ENCODE assay signal across 25 cellular contexts in the genomic region with DNA sequence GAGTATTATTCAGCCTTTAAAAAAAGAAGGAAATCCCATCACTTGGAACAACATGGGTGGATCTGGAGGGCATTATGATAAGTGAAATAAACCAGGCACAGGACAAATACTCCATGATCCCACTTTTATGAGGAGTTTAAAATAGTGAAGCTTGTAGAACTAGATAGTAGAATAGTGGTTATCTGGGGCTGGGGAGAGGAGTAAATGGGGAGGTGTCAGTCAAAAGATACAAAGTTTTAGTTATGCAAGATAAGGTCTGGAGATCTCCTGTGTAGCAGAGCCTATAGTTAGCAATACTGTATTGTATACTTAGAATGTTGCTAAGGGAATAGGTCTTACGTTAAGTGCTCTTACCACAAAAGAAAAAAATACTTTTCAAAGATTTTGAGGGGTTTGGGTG.
DNase-seq lines count a peak whose midpoint lies in the region; ATAC-seq and TF ChIP-seq lines count a peak whose summit lies in the region.
"Had no signal": no experiment of that assay in that cellular context is flagged by ENCODE, and none has a peak within 500 bp of the region (broad histone marks: within the 10 kb centered on the region; RNA-seq: fewer than 3 reads in every experiment).

No MANE protein-coding gene starts in this region.

- no peak overlapping the region for H3K27ac ChIP-seq in CD4-positive, alpha-beta memory T cell (ENCODE audit: low read depth, low read length)
- H3K27ac ChIP-seq in ectodermal cell (ENCODE audit: insufficient read depth, low read depth, low read length, poor library complexity, severe bottlenecking) (peak overlapping the region; percentile 42), lower lobe of right lung (no peak overlapping the region)
- H3K27ac ChIP-seq: C4-2B, esophagus squamous epithelium, suprapubic skin had no signal

- POLR2A ChIA-PET in CD4-positive, alpha-beta memory T cell (lab: Charles Lee; ENCODE audit: partially characterized antibody) = no interaction called here
- POLR2A ChIA-PET in naive thymus-derived CD8-positive, alpha-beta T cell (lab: Charles Lee) = no interaction called here

- CTCF ChIA-PET in CD4-positive, alpha-beta memory T cell (lab: Charles Lee; ENCODE audit: partially characterized antibody) = interaction anchor here (3.7 to 3.8 kb wide), 2 partner anchors 102 to 452 kb away, joined by 40 to 41 read pairs; no protein-coding TSS in a partner anchor

- peaks cover 17% of the 10 kb centered on the region for H3K4me1 ChIP-seq in CD4-positive, alpha-beta memory T cell (ENCODE audit: insufficient read depth, low read length)
- H3K4me1 ChIP-seq in ectodermal cell (ENCODE audit: control insufficient read depth, insufficient read depth, low read length) = peaks cover 18% of the 10 kb centered on the region
- H3K4me1 ChIP-seq in lower lobe of right lung = peaks cover 25% of the 10 kb centered on the region

- no peak for ATAC-seq in naive thymus-derived CD8-positive, alpha-beta T cell
- ATAC-seq in lower lobe of right lung = no peak
- no peak for ATAC-seq in GM19463 (IDR thresholded peaks at IDR 0.05; ENCODE audit: unreplicated experiment)
- ATAC-seq: activated CD4-positive, alpha-beta T cell treated with anti-CD3 and anti-CD28 coated beads for 36 hours; activated CD8-positive, alpha-beta T cell treated with anti-CD3 and anti-CD28 coated beads, Interleukin-2, amount 10 ng/mL, durations not matched to agents 7 days and 5 days had no signal

- no peaks in the 10 kb centered on the region for H3K27me3 ChIP-seq in CD4-positive, alpha-beta memory T cell (ENCODE audit: insufficient read depth, low read length)
- no peaks in the 10 kb centered on the region for H3K27me3 ChIP-seq in ectodermal cell (ENCODE audit: control insufficient read depth, insufficient read depth, low read length, poor library complexity, severe bottlenecking)
- H3K27me3 ChIP-seq in lower lobe of right lung (ENCODE audit: low read depth) = no peaks in the 10 kb centered on the region
- H3K27me3 ChIP-seq: esophagus squamous epithelium, MG63, right lobe of liver, suprapubic skin had no signal

- H3K4me3 Mint-ChIP-seq in CD4-positive, alpha-beta memory T cell = no peak overlapping the region
- H3K4me3 Mint-ChIP-seq in naive thymus-derived CD8-positive, alpha-beta T cell = no peak overlapping the region
- H3K4me3 Mint-ChIP-seq: activated CD4-positive, alpha-beta T cell treated with anti-CD3 and anti-CD28 coated beads for 36 hours; activated CD8-positive, alpha-beta T cell treated with anti-CD3 and anti-CD28 coated beads, Interleukin-2, amount 10 ng/mL, durations not matched to agents 7 days and 5 days; nephron progenitor cell; T-helper 1 cell treated with Interleukin-12 subunit alpha and Interleukin-12 subunit beta and Interleukin-4 antibody, amounts not matched to agents 30 μg/mL and 1 μg/mL, for 36 hours had no signal

- no peak for TF ChIP-seq CTCF in lower lobe of right lung (IDR thresholded peaks at IDR 0.05)

- peak overlapping the region in 5 of 7 donors; percentile 5 to 43 (median 11) for H3K27ac Mint-ChIP-seq in CD4-positive, alpha-beta memory T cell
- H3K27ac Mint-ChIP-seq in naive thymus-derived CD8-positive, alpha-beta T cell = peak overlapping the region in 7 of 10 donors; percentile 0 to 87 (median 11)
- H3K27ac Mint-ChIP-seq: activated CD4-positive, alpha-beta T cell treated with anti-CD3 and anti-CD28 coated beads for 36 hours; activated CD8-positive, alpha-beta T cell treated with anti-CD3 and anti-CD28 coated beads, Interleukin-2, amount 10 ng/mL, durations not matched to agents 7 days and 5 days; T-helper 1 cell treated with Interleukin-12 subunit alpha and Interleukin-12 subunit beta and Interleukin-4 antibody, amounts not matched to agents 30 μg/mL and 1 μg/mL, for 36 hours had no signal

- no peak for DNase-seq in CD4-positive, alpha-beta memory T cell
- DNase-seq in NCI-H226 (peak; percentile 38), lower lobe of right lung (no peak), NCI-H2081 (lab: John Stamatoyannopoulos, UW) (no peak)
- no peak for DNase-seq in naive thymus-derived CD8-positive, alpha-beta T cell
- DNase-seq in activated CD4-positive, alpha-beta T cell treated with anti-CD3 and anti-CD28 coated beads for 1 hour = no peak
- DNase-seq: activated CD4-positive, alpha-beta T cell treated with anti-CD3 and anti-CD28 coated beads for 36 hours; activated CD8-positive, alpha-beta T cell treated with anti-CD3 and anti-CD28 coated beads, Interleukin-2, amount 10 ng/mL, durations not matched to agents 7 days and 5 days; activated effector memory CD4-positive, alpha-beta T cell treated with anti-CD3 and anti-CD28 coated beads, Interleukin-2, amount 50 U/mL, for 16 hours; activated T-cell treated with anti-CD3 and anti-CD28 coated beads for 4 hours; DND-41; esophagus squamous epithelium; MG63; NCI-H2227 treated with DMSO at 0.1 percent for 48 hours; NCI-H69; nephron progenitor cell; right lobe of liver; stimulated activated CD4-positive, alpha-beta T cell treated with anti-CD3 and anti-CD28 coated beads, Interleukin-4, amount 100 ng/mL, for 4 hours; stimulated activated naive CD4-positive, alpha-beta T cell had no signal

- H3K27me3 Mint-ChIP-seq in CD4-positive, alpha-beta memory T cell = no peaks in the 10 kb centered on the region
- H3K27me3 Mint-ChIP-seq in naive thymus-derived CD8-positive, alpha-beta T cell = no peaks in the 10 kb centered on the region
- H3K27me3 Mint-ChIP-seq: activated CD4-positive, alpha-beta T cell treated with anti-CD3 and anti-CD28 coated beads for 36 hours had no signal

- WGBS in ectodermal cell, 2 experiments = 80% methylated on average over 1 of the region's 1 CpG; no CpG with 5 or more reads in 1 of the 2 experiments

- no peak overlapping the region for H3K4me3 ChIP-seq in CD4-positive, alpha-beta memory T cell (ENCODE audit: low read length in 2 of 2)
- H3K4me3 ChIP-seq in ectodermal cell (ENCODE audit: insufficient read depth, low read depth, low read length) = no peak overlapping the region
- H3K4me3 ChIP-seq in lower lobe of right lung = no peak overlapping the region
- H3K4me3 ChIP-seq: esophagus squamous epithelium, HAP-1, MG63, right lobe of liver, suprapubic skin had no signal

- H3K9me3 ChIP-seq in CD4-positive, alpha-beta memory T cell (ENCODE audit: control insufficient read depth in 1 of 2, low read length in 2 of 2) = no peaks in the 10 kb centered on the region
- H3K9me3 ChIP-seq in ectodermal cell (ENCODE audit: control insufficient read depth, low read length) (no peaks in the 10 kb centered on the region), lower lobe of right lung (no peaks in the 10 kb centered on the region)
- H3K9me3 ChIP-seq: esophagus squamous epithelium, HAP-1, MG63, right lobe of liver, suprapubic skin had no signal

- peaks cover 16 to 32% (median 23%) of the 10 kb centered on the region in 4 donors for H3K4me1 Mint-ChIP-seq in CD4-positive, alpha-beta memory T cell
- peaks cover 16 to 22% (median 18%) of the 10 kb centered on the region in 4 donors for H3K4me1 Mint-ChIP-seq in naive thymus-derived CD8-positive, alpha-beta T cell

- peaks cover 16% of the 10 kb centered on the region in 2 donors for H3K36me3 Mint-ChIP-seq in CD4-positive, alpha-beta memory T cell
- peaks cover 0 to 21% (median 6%) of the 10 kb centered on the region in 3 donors for H3K36me3 Mint-ChIP-seq in naive thymus-derived CD8-positive, alpha-beta T cell

- intact Hi-C loops in CD4-positive, alpha-beta memory T cell (cut with micrococcal nuclease) = no loop called here
- intact Hi-C loops in lower lobe of right lung (cut with DNase I) = no loop called here

- peaks cover 5% of the 10 kb centered on the region for H3K36me3 ChIP-seq in CD4-positive, alpha-beta memory T cell (ENCODE audit: insufficient read depth, low read length)
- H3K36me3 ChIP-seq in ectodermal cell (ENCODE audit: control insufficient read depth, insufficient read depth, low read length) (peaks cover 17% of the 10 kb centered on the region), lower lobe of right lung (peaks cover 16% of the 10 kb centered on the region)
- H3K36me3 ChIP-seq: HAP-1, MG63, suprapubic skin had no signal

- no peaks in the 10 kb centered on the region for H3K9me3 Mint-ChIP-seq in CD4-positive, alpha-beta memory T cell
- no peaks in the 10 kb centered on the region for H3K9me3 Mint-ChIP-seq in naive thymus-derived CD8-positive, alpha-beta T cell
- H3K9me3 Mint-ChIP-seq: nephron progenitor cell; T-helper 1 cell treated with Interleukin-12 subunit alpha and Interleukin-12 subunit beta and Interleukin-4 antibody, amounts not matched to agents 30 μg/mL and 1 μg/mL, for 36 hours had no signal
